In genomic region chr6:169510871-169511270, GRCh38 we compare ENCODE assay signal across 22 cellular contexts.
"Had no signal": no experiment of that assay in that cellular context is flagged by ENCODE, and none has a peak within 500 bp of the region (broad histone marks: within the 10 kb centered on the region; RNA-seq: fewer than 3 reads in every experiment).

No MANE protein-coding gene starts in this region.

- H3K36me3 ChIP-seq: lower lobe of right lung, ovary, sigmoid colon, tibial nerve, uterus had no signal

- H2AFZ ChIP-seq: hepatocyte had no signal

- H3K9me3 ChIP-seq: lower lobe of right lung, ovary, sigmoid colon, uterus had no signal

- H3K4me2 ChIP-seq: hepatocyte, smooth muscle cell had no signal

- H3K4me1 ChIP-seq: lower lobe of right lung, sigmoid colon, tibial nerve, uterus had no signal

- H3K27ac ChIP-seq: hepatocyte, lower lobe of right lung, ovary, sigmoid colon, tibial nerve, uterus had no signal

- H3K79me2 ChIP-seq: hepatocyte had no signal

- H3K27me3 ChIP-seq: hepatocyte, ovary, sigmoid colon, tibial nerve, uterus had no signal

- DNase-seq: islet precursor cell; left ventricle myocardium superior; lower lobe of right lung; mammary epithelial cell; mesenchymal stem cell; naive thymus-derived CD8-positive, alpha-beta T cell; nucleus accumbens; ovary; retina; right cardiac atrium; sigmoid colon; stimulated activated CD4-positive, alpha-beta T cell treated with anti-CD3 and anti-CD28 coated beads, Interleukin-1b, Interleukin-23, amount 100 ng/mL, for 48 hours; stimulated activated CD4-positive, alpha-beta T cell treated with anti-CD3 and anti-CD28 coated beads, Interleukin-2, amount 100 ng/mL, for 48 hours; stimulated activated CD4-positive, alpha-beta T cell treated with anti-CD3 and anti-CD28 coated beads, Interleukin-4, amount 100 ng/mL, for 4 hours; stimulated activated CD8-positive, alpha-beta memory T cell treated with anti-CD3 and anti-CD28 coated beads, Interleukin-4, amount 100 ng/mL, for 48 hours; stimulated activated naive CD4-positive, alpha-beta T cell treated with Interleukin-2 at 50 U/mL for 16 hours; stimulated activated naive CD8-positive, alpha-beta T cell treated with anti-CD3 and anti-CD28 coated beads, Interleukin-15, amount 100 ng/mL, for 72 hours; substantia nigra; uterus had no signal

- H3K4me3 ChIP-seq: hepatocyte, lower lobe of right lung, ovary, sigmoid colon, smooth muscle cell, tibial nerve, uterus had no signal
